Comparison of ENCODE assay signal across 28 cellular contexts in the genomic region with DNA sequence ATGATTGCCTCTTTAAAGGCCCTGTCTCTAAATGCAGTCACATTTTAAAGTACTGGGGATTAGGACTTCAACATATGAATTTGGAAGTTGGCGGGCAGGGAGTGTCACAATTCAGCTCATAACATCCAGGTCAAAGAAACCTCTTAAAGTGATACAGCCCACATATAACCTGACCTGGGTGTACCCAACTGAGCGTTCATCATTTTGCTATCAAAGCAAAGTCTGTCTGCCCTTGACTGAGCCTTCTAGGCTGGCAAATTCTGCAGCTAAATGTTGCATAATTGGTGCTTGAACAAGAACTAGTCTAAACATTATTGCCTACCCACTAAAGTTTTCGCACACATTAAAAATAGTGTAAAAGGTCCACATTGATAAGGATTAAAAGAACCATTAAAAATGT.
"Had no signal": no experiment of that assay in that cellular context is flagged by ENCODE, and none has a peak within 500 bp of the region (broad histone marks: within the 10 kb centered on the region; RNA-seq: fewer than 3 reads in every experiment).

No MANE protein-coding gene starts in this region.

- H3K27me3 Mint-ChIP-seq: memory B cell; natural killer cell treated with Interleukin-12 subunit alpha and Interleukin-12 subunit beta and Interleukin-15 and Interleukin-18, amount 100 ng/mL, for 72 hours; stimulated activated naive CD8-positive, alpha-beta T cell treated with anti-CD3 and anti-CD28 coated beads, Interleukin-15, Interleukin-2, amounts not matched to agents 100 ng/mL and 50 ng/mL, for 24 hours; type B pancreatic cell had no signal

- H3K9me3 Mint-ChIP-seq: memory B cell had no signal

- H3K36me3 Mint-ChIP-seq: natural killer cell treated with Interleukin-12 subunit alpha and Interleukin-12 subunit beta and Interleukin-15 and Interleukin-18, amount 100 ng/mL, for 72 hours; stimulated activated effector memory CD8-positive, alpha-beta T cell treated with anti-CD3 and anti-CD28 coated beads, Interleukin-12 subunit alpha, Interleukin-12 subunit beta, amount 100 ng/mL, for 72 hours had no signal

- H3K27ac ChIP-seq: left ventricle myocardium inferior, ovary, prostate gland, skin epidermis, suprapubic skin, thoracic aorta, tibial nerve, uterus had no signal

- H3K9me3 ChIP-seq: mucosa of descending colon, ovary, prostate gland, suprapubic skin, thoracic aorta, tibial nerve had no signal

- H3K4me3 Mint-ChIP-seq: immature natural killer cell; memory B cell; natural killer cell treated with Interleukin-12 subunit alpha and Interleukin-12 subunit beta and Interleukin-15 and Interleukin-18, amount 100 ng/mL, for 72 hours; stimulated activated effector memory CD8-positive, alpha-beta T cell treated with anti-CD3 and anti-CD28 coated beads, Interleukin-12 subunit alpha, Interleukin-12 subunit beta, amount 100 ng/mL, for 72 hours; stimulated activated naive CD8-positive, alpha-beta T cell treated with anti-CD3 and anti-CD28 coated beads, Interleukin-15, Interleukin-2, amounts not matched to agents 100 ng/mL and 50 ng/mL, for 24 hours; type B pancreatic cell had no signal

- DNase-seq: head of caudate nucleus; hypothalamus; immature natural killer cell; kidney; left colon; left ventricle myocardium inferior; midbrain; naive thymus-derived CD4-positive, alpha-beta T cell; ovary; retina; right cardiac atrium; spleen; stimulated activated CD4-positive, alpha-beta T cell treated with anti-CD3 and anti-CD28 coated beads, Interleukin-4, amount 100 ng/mL, for 24 hours; stimulated activated naive CD4-positive, alpha-beta T cell; uterus had no signal

- ATAC-seq: naive thymus-derived CD4-positive, alpha-beta T cell; natural killer cell treated with Interleukin-12 subunit alpha and Interleukin-12 subunit beta and Interleukin-15 and Interleukin-18, amount 100 ng/mL, for 72 hours; right cardiac atrium; sciatic nerve; stimulated activated effector memory CD8-positive, alpha-beta T cell treated with anti-CD3 and anti-CD28 coated beads, Interleukin-12 subunit alpha, Interleukin-12 subunit beta, amount 100 ng/mL, for 72 hours had no signal

- H3K27ac Mint-ChIP-seq: immature natural killer cell; memory B cell; natural killer cell treated with Interleukin-12 subunit alpha and Interleukin-12 subunit beta and Interleukin-15 and Interleukin-18, amount 100 ng/mL, for 72 hours; stimulated activated effector memory CD8-positive, alpha-beta T cell treated with anti-CD3 and anti-CD28 coated beads, Interleukin-12 subunit alpha, Interleukin-12 subunit beta, amount 100 ng/mL, for 72 hours had no signal

- H3K36me3 ChIP-seq: left ventricle myocardium inferior, ovary, prostate gland, suprapubic skin, uterus had no signal

- H3K27me3 ChIP-seq: ovary, spleen, suprapubic skin, tibial nerve, uterus had no signal

- H3K4me3 ChIP-seq: left ventricle myocardium inferior, lung, mucosa of descending colon, ovary, prostate gland, skin epidermis, spleen, suprapubic skin, thoracic aorta, tibial nerve, uterus had no signal

- H3K4me1 ChIP-seq: prostate gland, uterus had no signal
